Comparison of ENCODE assay signal across 8 cellular contexts in the genomic region with DNA sequence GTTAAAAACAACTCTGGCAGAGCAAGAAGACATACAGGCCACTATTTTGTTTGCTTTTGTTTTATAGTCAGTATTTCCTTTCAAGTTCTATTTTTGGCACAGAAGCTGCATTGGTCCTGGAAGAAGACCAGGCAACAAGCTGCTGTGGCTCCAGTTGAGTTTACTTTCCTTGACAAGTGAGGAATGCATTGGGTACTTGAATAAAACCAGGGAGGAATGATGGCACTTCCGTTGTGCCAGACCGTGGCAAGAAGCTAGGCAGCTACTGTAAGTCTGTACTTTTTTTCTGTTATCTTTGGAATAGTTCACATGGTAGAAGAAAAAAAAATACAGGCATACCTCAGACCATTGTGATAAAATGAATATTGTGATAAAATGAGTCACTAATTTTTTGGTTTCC.
A peak's percentile ranks its signal among the peaks of the same experiment; 100 is the strongest.
DNase-seq lines count a peak whose midpoint lies in the region; ATAC-seq, FAIRE-seq and TF ChIP-seq lines count a peak whose summit lies in the region.

No MANE protein-coding gene starts in this region.

- TF ChIP-seq POLR2A in IMR-90 (IDR thresholded peaks at IDR 0.05; ENCODE audit: low read depth, low read length) (no peak), right lobe of liver (IDR thresholded peaks at IDR 0.05) (no peak)

- in situ Hi-C loops in IMR-90 (cut with MboI; ENCODE audit: low sequenced_read_pairs) = no loop called here

- FAIRE-seq in small intestine (lab: Jason Lieb, UNC) = no peak

- H3K79me1 ChIP-seq in IMR-90 (ENCODE audit: low read depth in 1 of 2, low read length in 2 of 2) = peaks cover 27 to 71% of the 10 kb centered on the region in 2 experiments

- H3K23ac ChIP-seq in IMR-90 (ENCODE audit: low read depth, low read length) = no peak overlapping the region

- H3K36me3 ChIP-seq in IMR-90 (ENCODE audit: control insufficient read depth, insufficient read depth, low read length) (0 out of 2 replicates have a peak, but pooled peaks cover 2% of the 10 kb centered on the region), ascending aorta (peaks cover 0 to 7% of the 10 kb centered on the region in 2 donors), right lobe of liver (no peaks in the 10 kb centered on the region), small intestine (ENCODE audit: control insufficient read depth in 2 of 2, insufficient read depth in 2 of 2, low read length in 2 of 2) (no peaks in the 10 kb centered on the region)

- dilution Hi-C loops in IMR-90 (cut with HindIII; ENCODE audit: low sequenced_read_pairs, unreplicated experiment) = no loop called here

- H4K91ac ChIP-seq in IMR-90 (ENCODE audit: insufficient read depth, low read depth, low read length) = no peak overlapping the region

- ATAC-seq in IMR-90 (ENCODE audit: low read depth) (peak; percentile 87), right lobe of liver (peak; percentile 64 to 88 (median 82)), GM19023 (IDR thresholded peaks at IDR 0.05; ENCODE audit: unreplicated experiment) (no peak)

- peaks cover 19% of the 10 kb centered on the region for H3K9me1 ChIP-seq in IMR-90 (ENCODE audit: insufficient read depth, low read length)

- no peak overlapping the region for H4K5ac ChIP-seq in IMR-90 (ENCODE audit: low read depth, low read length)

- H3K27me3 ChIP-seq in IMR-90 (ENCODE audit: control insufficient read depth, insufficient read depth, low read length) (no peaks in the 10 kb centered on the region), ascending aorta (no peaks in the 10 kb centered on the region), right lobe of liver (no peaks in the 10 kb centered on the region), small intestine (ENCODE audit: control insufficient read depth in 2 of 2, insufficient read depth in 2 of 2, low read length in 2 of 2) (no peaks in the 10 kb centered on the region)

- intact Hi-C loops in IMR-90 (cut with micrococcal nuclease) (loop anchor here (1.0 kb wide), 1 partner anchor 8 kb away; no protein-coding TSS in a partner anchor), ascending aorta (cut with DNase I) (no loop called here), right lobe of liver (cut with DNase I) (no loop called here), head of caudate nucleus (cut with DNase I) (no loop called here)

- H2BK5ac ChIP-seq in IMR-90 (ENCODE audit: low read depth, low read length, poor library complexity, severe bottlenecking) = peak overlapping the region; percentile 57

- TF ChIP-seq RAD21 in IMR-90 (IDR thresholded peaks at IDR 0.05; ENCODE audit: low read length) = no peak

- peaks cover 27% of the 10 kb centered on the region for H4K20me1 ChIP-seq in IMR-90 (ENCODE audit: insufficient read depth, low read length)

- DNase-seq in AG10803 (ENCODE audit: low read depth) (peak; percentile 92), IMR-90 (peak; percentile 90), ascending aorta (ENCODE audit: low spot score in 2 of 2) (peak in 1 of 2 donors; percentile 73), right lobe of liver (no peak), head of caudate nucleus (no peak), hypothalamus (lab: John Stamatoyannopoulos, UW) (no peak), small intestine (no peak)

- H2AK9ac ChIP-seq in IMR-90 (replicated peaks; ENCODE audit: low read depth, low read length, poor library complexity) = no peak overlapping the region

- no peak overlapping the region; the same call in 1 of the 2 replicates for H3K4ac ChIP-seq in IMR-90 (ENCODE audit: low read depth, low read length)

- no peak overlapping the region for H3K9ac ChIP-seq in IMR-90 (ENCODE audit: low read depth, low read length)

- no peak overlapping the region for H3K56ac ChIP-seq in IMR-90 (ENCODE audit: extremely low read depth, insufficient read depth, low read length)

- H3K18ac ChIP-seq in IMR-90 (ENCODE audit: low read depth, low read length) = no peak overlapping the region

- no peak overlapping the region for H2BK120ac ChIP-seq in IMR-90 (ENCODE audit: low read depth, low read length)

- H3K14ac ChIP-seq in IMR-90 (replicated peaks; ENCODE audit: low read depth, low read length) = no peak overlapping the region

- no peak overlapping the region for H3K27ac ChIP-seq in IMR-90 (ENCODE audit: insufficient read depth, low read length)
- peak overlapping the region; percentile 43 to 49 for H3K27ac ChIP-seq in ascending aorta
- peak overlapping the region in 2 of 3 donors; percentile 49 to 61 for H3K27ac ChIP-seq in right lobe of liver
- H3K27ac ChIP-seq in small intestine (ENCODE audit: low read depth in 1 of 2, low read length in 1 of 2) = peak overlapping the region in 1 of 2 donors; percentile 5

- H3K4me3 ChIP-seq in AG10803 (ENCODE audit: low read length) (no peak overlapping the region), IMR-90 (ENCODE audit: insufficient read depth, low read depth, low read length) (no peak overlapping the region), ascending aorta (no peak overlapping the region), right lobe of liver (no peak overlapping the region), small intestine (ENCODE audit: low read depth in 1 of 2, low read length in 2 of 2) (no peak overlapping the region)

- CTCF ChIA-PET in IMR-90 (lab: Yijun Ruan, JAX) = interaction anchor here (0.8 kb wide), 1 partner anchor 9 kb away, joined by 3 read pairs; no protein-coding TSS in a partner anchor

- no TSS peak for BruUV-seq in IMR-90 (replicated peaks; lab: Mats Ljungman, UMichigan)

- peaks cover 6% of the 10 kb centered on the region for H3K9me3 ChIP-seq in IMR-90 (ENCODE audit: control insufficient read depth, insufficient read depth, low read length)
- H3K9me3 ChIP-seq in ascending aorta = peaks cover 6 to 14% of the 10 kb centered on the region in 2 donors
- no peaks in the 10 kb centered on the region for H3K9me3 ChIP-seq in right lobe of liver
- no peaks in the 10 kb centered on the region for H3K9me3 ChIP-seq in small intestine (ENCODE audit: control insufficient read depth, low read depth)

- WGBS in IMR-90 (ENCODE audit: extremely low coverage in 2 of 2, insufficient read length in 1 of 2), 2 experiments = 0% methylated on average over 1 of the region's 2 CpGs; no CpG with 5 or more reads in 1 of the 2 experiments
- 20% methylated on average over 2 of the region's 2 CpGs for WGBS in right lobe of liver (ENCODE audit: insufficient coverage, low coverage, low lambda C conversion rate, missing lambda C conversion rate)
- 30 to 48% (median 31%) methylated on average over 2 of the region's 2 CpGs for WGBS in small intestine, 3 donors

- H2BK20ac ChIP-seq in IMR-90 (ENCODE audit: low read depth, low read length) = no peak overlapping the region

- no peak overlapping the region for H2AK5ac ChIP-seq in IMR-90 (ENCODE audit: low read depth, low read length)

- H3K4me1 ChIP-seq in IMR-90 (ENCODE audit: control insufficient read depth, insufficient read depth, low read length) = peaks cover 12% of the 10 kb centered on the region
- peaks cover 0 to 30% of the 10 kb centered on the region in 2 donors for H3K4me1 ChIP-seq in ascending aorta
- peaks cover 0 to 17% (median 3%) of the 10 kb centered on the region in 4 donors for H3K4me1 ChIP-seq in right lobe of liver
- H3K4me1 ChIP-seq in small intestine (ENCODE audit: control insufficient read depth in 2 of 2, insufficient read depth in 1 of 2, low read depth in 1 of 2, low read length in 1 of 2) = peaks cover 0 to 15% of the 10 kb centered on the region in 2 donors

- TF ChIP-seq CTCF in AG10803 (conservative IDR thresholded peaks at IDR 0.05; ENCODE audit: low read length) (no peak), IMR-90 (conservative IDR thresholded peaks at IDR 0.05; ENCODE audit: low read depth, low read length) (no peak), ascending aorta (IDR thresholded peaks at IDR 0.05) (no peak), right lobe of liver (IDR thresholded peaks at IDR 0.05) (no peak)

- no peak overlapping the region for H2BK15ac ChIP-seq in IMR-90 (ENCODE audit: low read depth, low read length)

- peak overlapping the region; percentile 20; the same call in 1 of the 2 replicates for H3K4me2 ChIP-seq in IMR-90 (ENCODE audit: low read depth, low read length)

- no peak overlapping the region for H2AFZ ChIP-seq in IMR-90 (replicated peaks; ENCODE audit: low read length, poor library complexity)

- H4K8ac ChIP-seq in IMR-90 (ENCODE audit: low read depth in 2 of 2, low read length in 2 of 2) = no peak overlapping the region

- POLR2A ChIA-PET in IMR-90 (lab: Charles Lee; ENCODE audit: unreplicated experiment) = no interaction called here

TF ChIP-seq in IMR-90, 13 proteins besides CTCF, POLR2A, EP300 and RAD21:
- TF ChIP-seq CHD1 (IDR thresholded peaks at IDR 0.05; ENCODE audit: low read depth, low read length) (no peak), MXI1 (IDR thresholded peaks at IDR 0.05; ENCODE audit: borderline replicate concordance, low read depth, low read length) (no peak), FOS (IDR thresholded peaks at IDR 0.05; ENCODE audit: low read depth, low read length) (0 out of 2 replicates have a peak, but pooled peaks have one; percentile 7)

Comparison
In these comparisons a context has a peak if more than half of its experiments do, and no peak if none do; other contexts are left out.
1. DNase-seq: peak in AG10803 (single experiment) and IMR-90 (single experiment); none in right lobe of liver (0 of 3), head of caudate nucleus (0 of 42), hypothalamus (0 of 51) and small intestine (single experiment).